Comparison of ENCODE assay signal across 9 cellular contexts in genomic region chr11:3159296-3160190, GRCh38. TPM values are rescaled to one million over a fixed set of nuclear protein-coding genes. Genes with fewer than 3 reads are reported as not detected.
DNase-seq lines count a peak whose midpoint lies in the region; ATAC-seq and TF ChIP-seq lines count a peak whose summit lies in the region.
"Had no signal": no experiment of that assay in that cellular context is flagged by ENCODE, and none has a peak within 500 bp of the region (broad histone marks: within the 10 kb centered on the region; RNA-seq: fewer than 3 reads in every experiment).

No MANE protein-coding gene starts in this region.

- H3K36me3 ChIP-seq in urinary bladder (ENCODE audit: insufficient read depth): no peaks in the 10 kb centered on the region
- H3K36me3 ChIP-seq: MG63 had no signal

- TF ChIP-seq CTCF in fibroblast of the aortic adventitia (IDR thresholded peaks at IDR 0.05; ENCODE audit: insufficient read depth, low read length) (no peak), natural killer cell (IDR thresholded peaks at IDR 0.05) (no peak)

- no peak for ATAC-seq in natural killer cell
- ATAC-seq in HG03280 (IDR thresholded peaks at IDR 0.05; ENCODE audit: unreplicated experiment): no peak

- H3K36me3 Mint-ChIP-seq in natural killer cell: no peaks in the 10 kb centered on the region

- peak overlapping the region; percentile 93 for H3K4me3 Mint-ChIP-seq in natural killer cell

- 41% methylated on average over 14 of the region's 14 CpGs for WGBS in urinary bladder

- H3K27ac Mint-ChIP-seq in natural killer cell: peak overlapping the region; percentile 89 to 93

- intact Hi-C loops in natural killer cell (cut with micrococcal nuclease): loop anchor here (5.0 kb wide), 1 partner anchor 47 kb away; no protein-coding TSS in a partner anchor

- peak; percentile 28 for DNase-seq in NCI-H1092 treated with DMSO at 0.1 percent for 48 hours (lab: John Stamatoyannopoulos, UW)
- no peak for DNase-seq in NCI-H1092 (lab: John Stamatoyannopoulos, UW)
- no peak for DNase-seq in fibroblast of the aortic adventitia (ENCODE audit: low read depth)
- no peak for DNase-seq in natural killer cell
- DNase-seq in GDM1 (lab: John Stamatoyannopoulos, UW): no peak
- DNase-seq in NCI-H187 treated with DMSO at 0.1 percent for 48 hours (lab: John Stamatoyannopoulos, UW): no peak

- no peaks in the 10 kb centered on the region for H3K27me3 Mint-ChIP-seq in natural killer cell (ENCODE audit: low read depth in 2 of 2)

- peaks cover 78 to 92% of the 10 kb centered on the region in 2 donors for H3K4me1 Mint-ChIP-seq in natural killer cell

- H3K9me3 Mint-ChIP-seq in natural killer cell: no peaks in the 10 kb centered on the region

- H3K4me3 ChIP-seq in fibroblast of the aortic adventitia (ENCODE audit: low read depth, low read length) (peak overlapping the region; percentile 68), urinary bladder (ENCODE audit: low read depth, low read length) (peak overlapping the region; percentile 46)
- H3K4me3 ChIP-seq: MG63 had no signal

- peak overlapping the region; percentile 70 for H3K27ac ChIP-seq in urinary bladder (ENCODE audit: low read depth)

- H3K4me1 ChIP-seq in urinary bladder (ENCODE audit: insufficient read depth): no peaks in the 10 kb centered on the region

RNA-seq across cellular contexts. Expression of gene OSBPL5, which starts 5.6 kb away (rescaled TPM):
- total RNA-seq in fibroblast of the aortic adventitia (ENCODE audit: low replicate concordance) (17.3 and 24.8 TPM in 2 replicates), natural killer cell (100 to 1,000 TPM; 375 to 522 (median 377) TPM), urinary bladder (22.4 TPM)
- 40.5 TPM for polyA plus RNA-seq in urinary bladder

RNA-seq across cellular contexts. Expression of gene MRGPRG, which starts 59.1 kb away (rescaled TPM):
- total RNA-seq in fibroblast of the aortic adventitia (ENCODE audit: low replicate concordance) (not detected in 2 replicates), natural killer cell (not detected), urinary bladder (not detected)
- polyA plus RNA-seq in urinary bladder: not detected

Comparison
In these comparisons a context has a peak if more than half of its experiments do, and no peak if none do; other contexts are left out.
1. RNA of gene OSBPL5, which starts 5.6 kb away (total RNA-seq): 375 to 522 TPM in natural killer cell; 17.3 to 24.8 TPM in fibroblast of the aortic adventitia and 22.4 TPM in urinary bladder (single experiment); every median in the first group is over 10 times any median in the second.